ENCODE assay signal across 13 cellular contexts in genomic region chr11:12214751-12215150, GRCh38.
DNase-seq lines count a peak whose midpoint lies in the region; ATAC-seq and TF ChIP-seq lines count a peak whose summit lies in the region.
"Had no signal": no experiment of that assay in that cellular context is flagged by ENCODE, and none has a peak within 500 bp of the region (broad histone marks: within the 10 kb centered on the region; RNA-seq: fewer than 3 reads in every experiment).

No MANE protein-coding gene starts in this region.

- H3K4me3 ChIP-seq in HL-60 (replicated peaks; ENCODE audit: insufficient read depth, low read length) (no peak overlapping the region), epithelial cell of esophagus (ENCODE audit: low read length) (no peak overlapping the region), sigmoid colon (no peak overlapping the region), SJCRH30 (no peak overlapping the region)
- H3K4me3 ChIP-seq: tibial nerve had no signal

- POLR2A ChIA-PET in activated CD4-positive, alpha-beta T cell treated with anti-CD3 and anti-CD28 coated beads for 36 hours (lab: Charles Lee): no interaction called here

- H3K27me3 ChIP-seq in HL-60 (ENCODE audit: insufficient read depth, poor library complexity, severe bottlenecking) (no peaks in the 10 kb centered on the region), sigmoid colon (no peaks in the 10 kb centered on the region), SJCRH30 (no peaks in the 10 kb centered on the region)
- H3K27me3 ChIP-seq: tibial nerve had no signal

- no peak for TF ChIP-seq CTCF in HL-60 (IDR thresholded peaks at IDR 0.05; ENCODE audit: insufficient read depth, low read length)
- TF ChIP-seq CTCF in epithelial cell of esophagus (IDR thresholded peaks at IDR 0.05; ENCODE audit: insufficient read depth, low read depth, low read length, missing control alignments): no peak
- no peak for TF ChIP-seq CTCF in sigmoid colon (IDR thresholded peaks at IDR 0.05)

- no peak for TF ChIP-seq EP300 in sigmoid colon (IDR thresholded peaks at IDR 0.05)

- peak overlapping the region; percentile 2 for H3K27ac Mint-ChIP-seq in activated CD4-positive, alpha-beta T cell treated with anti-CD3 and anti-CD28 coated beads for 36 hours

- peaks cover 20% of the 10 kb centered on the region for H3K4me1 Mint-ChIP-seq in activated CD4-positive, alpha-beta T cell treated with anti-CD3 and anti-CD28 coated beads for 36 hours

- H3K27ac ChIP-seq in HL-60 (replicated peaks): peak overlapping the region; percentile 60
- peak overlapping the region in 3 of 4 donors; percentile 51 to 89 (median 80) for H3K27ac ChIP-seq in sigmoid colon
- no peak overlapping the region for H3K27ac ChIP-seq in SJCRH30

- H3K4me1 ChIP-seq in sigmoid colon (peaks cover 0 to 74% (median 63%) of the 10 kb centered on the region in 4 donors), SJCRH30 (peaks cover 10% of the 10 kb centered on the region)

- ATAC-seq in activated CD4-positive, alpha-beta T cell treated with anti-CD3 and anti-CD28 coated beads for 36 hours: no peak
- no peak for ATAC-seq in HG02884 (IDR thresholded peaks at IDR 0.05; ENCODE audit: unreplicated experiment)
- ATAC-seq: activated CD4-positive, CD25-positive, alpha-beta regulatory T cell treated with anti-CD3 and anti-CD28 coated beads, Interleukin-2, amount 50 U/mL, for 24 hours had no signal

- H3K36me3 ChIP-seq in sigmoid colon (peaks cover 0 to 41% (median 11%) of the 10 kb centered on the region in 4 donors), SJCRH30 (no peaks in the 10 kb centered on the region)

- CTCF ChIA-PET in activated CD4-positive, alpha-beta T cell treated with anti-CD3 and anti-CD28 coated beads for 36 hours (lab: Charles Lee): interaction anchor here (1.1 kb wide), 1 partner anchor 21 kb away, joined by 4 read pairs; no protein-coding TSS in a partner anchor

- H3K9me3 ChIP-seq in sigmoid colon (no peaks in the 10 kb centered on the region), SJCRH30 (replicated peaks) (no peaks in the 10 kb centered on the region)
- H3K9me3 ChIP-seq: tibial nerve had no signal

- DNase-seq in activated CD4-positive, alpha-beta T cell treated with anti-CD3 and anti-CD28 coated beads for 36 hours: no peak
- no peak for DNase-seq in activated CD4-positive, alpha-beta T cell treated with anti-CD3 and anti-CD28 coated beads for 48 hours
- no peak for DNase-seq in HL-60 (ENCODE audit: low read depth in 1 of 2, low spot score in 1 of 2)
- peak; percentile 36 for DNase-seq in epithelial cell of esophagus (ENCODE audit: low read depth)
- no peak for DNase-seq in sigmoid colon
- DNase-seq in COLO829 (ENCODE audit: low spot score): no peak
- DNase-seq in SJCRH30: no peak
- DNase-seq: activated effector memory CD4-positive, alpha-beta T cell treated with Interleukin-2 at 50 U/mL for 16 hours; DND-41; foreskin melanocyte had no signal

- H3K36me3 Mint-ChIP-seq in activated CD4-positive, alpha-beta T cell treated with anti-CD3 and anti-CD28 coated beads for 36 hours (ENCODE audit: low read depth): peaks cover 64% of the 10 kb centered on the region

- H3K27me3 Mint-ChIP-seq in activated CD4-positive, alpha-beta T cell treated with anti-CD3 and anti-CD28 coated beads for 36 hours: no peaks in the 10 kb centered on the region

- intact Hi-C loops in activated CD4-positive, alpha-beta T cell treated with anti-CD3 and anti-CD28 coated beads for 36 hours (cut with DNase I, micrococcal nuclease): no loop called here
- intact Hi-C loops in sigmoid colon (cut with DNase I): no loop called here

- H3K4me3 Mint-ChIP-seq in activated CD4-positive, alpha-beta T cell treated with anti-CD3 and anti-CD28 coated beads for 36 hours: no peak overlapping the region

- no peaks in the 10 kb centered on the region for H3K9me3 Mint-ChIP-seq in activated CD4-positive, alpha-beta T cell treated with anti-CD3 and anti-CD28 coated beads for 36 hours (ENCODE audit: low read depth)

- no peak for TF ChIP-seq POLR2A in sigmoid colon (IDR thresholded peaks at IDR 0.05)
